19 cellular contexts compared by ENCODE assay signal in genomic region chr1:147757015-147757990, GRCh38. TPM values are rescaled to one million over a fixed set of nuclear protein-coding genes. Genes with fewer than 3 reads are reported as not detected.
A peak's percentile ranks its signal among the peaks of the same experiment; 100 is the strongest.
DNase-seq lines count a peak whose midpoint lies in the region; ATAC-seq and TF ChIP-seq lines count a peak whose summit lies in the region.
"Had no signal": no experiment of that assay in that cellular context is flagged by ENCODE, and none has a peak within 500 bp of the region (broad histone marks: within the 10 kb centered on the region; RNA-seq: fewer than 3 reads in every experiment).

No MANE protein-coding gene starts in this region.

- H3K27ac Mint-ChIP-seq in stimulated activated naive CD8-positive, alpha-beta T cell treated with anti-CD3 and anti-CD28 coated beads, Interleukin-15, amount 100 ng/mL, for 72 hours: peak overlapping the region; percentile 22 to 54
- H3K27ac Mint-ChIP-seq in endothelial cell (ENCODE audit: unreplicated experiment): no peak overlapping the region
- H3K27ac Mint-ChIP-seq: activated naive CD8-positive, alpha-beta T cell treated with anti-CD3 and anti-CD28 coated beads for 36 hours; CD4-positive, alpha-beta memory T cell had no signal

- H3K36me3 ChIP-seq in lower lobe of right lung: no peaks in the 10 kb centered on the region

- H3K4me1 Mint-ChIP-seq in stimulated activated naive CD8-positive, alpha-beta T cell treated with anti-CD3 and anti-CD28 coated beads, Interleukin-15, amount 100 ng/mL, for 72 hours: peaks cover 8% of the 10 kb centered on the region
- peaks cover 61% of the 10 kb centered on the region for H3K4me1 Mint-ChIP-seq in endothelial cell (ENCODE audit: unreplicated experiment)

- no peaks in the 10 kb centered on the region for H3K27me3 Mint-ChIP-seq in stimulated activated naive CD8-positive, alpha-beta T cell treated with anti-CD3 and anti-CD28 coated beads, Interleukin-15, amount 100 ng/mL, for 72 hours
- H3K27me3 Mint-ChIP-seq in endothelial cell (ENCODE audit: unreplicated experiment): peaks cover 10% of the 10 kb centered on the region
- H3K27me3 Mint-ChIP-seq: activated naive CD8-positive, alpha-beta T cell treated with anti-CD3 and anti-CD28 coated beads for 36 hours; CD4-positive, alpha-beta memory T cell had no signal

- no peak overlapping the region for H3K4me3 Mint-ChIP-seq in stimulated activated naive CD8-positive, alpha-beta T cell treated with anti-CD3 and anti-CD28 coated beads, Interleukin-15, amount 100 ng/mL, for 72 hours
- peak overlapping the region; percentile 13 for H3K4me3 Mint-ChIP-seq in endothelial cell (ENCODE audit: unreplicated experiment)
- H3K4me3 Mint-ChIP-seq: activated naive CD8-positive, alpha-beta T cell treated with anti-CD3 and anti-CD28 coated beads for 36 hours; CD4-positive, alpha-beta memory T cell had no signal

- DNase-seq in stimulated activated naive CD8-positive, alpha-beta T cell treated with anti-CD3 and anti-CD28 coated beads, Interleukin-15, amount 100 ng/mL, for 72 hours: no peak
- no peak for DNase-seq in stimulated activated naive CD8-positive, alpha-beta T cell treated with anti-CD3 and anti-CD28 coated beads, Interleukin-15, Interleukin-2, amounts not matched to agents 100 U/mL and 50 U/mL, for 24 hours
- no peak for DNase-seq in endothelial cell (ENCODE audit: low spot score)
- DNase-seq in lower lobe of right lung: peak; percentile 73
- no peak for DNase-seq in OCI-M2 (lab: John Stamatoyannopoulos, UW; ENCODE audit: unreplicated experiment)
- DNase-seq in HuH-7.5 (ENCODE audit: low spot score): no peak
- no peak for DNase-seq in activated CD4-positive, alpha-beta T cell treated with anti-CD3 and anti-CD28 coated beads for 4 hours
- DNase-seq: activated CD4-positive, alpha-beta T cell treated with anti-CD3 and anti-CD28 coated beads, Interleukin-2, amount 50 U/mL, for 4 hours; activated naive CD8-positive, alpha-beta T cell treated with anti-CD3 and anti-CD28 coated beads for 36 hours; activated T-cell treated with anti-CD3 and anti-CD28 coated beads, Interleukin-2, amount 50 U/mL, for 48 hours; CD4-positive, alpha-beta memory T cell; NCI-H1105 treated with DMSO at 0.1 percent for 48 hours; NCI-H2227 treated with DMSO at 0.1 percent for 48 hours; stimulated activated naive CD4-positive, alpha-beta T cell treated with Interleukin-2 at 50 U/mL for 16 hours had no signal

- H3K9me3 Mint-ChIP-seq in stimulated activated naive CD8-positive, alpha-beta T cell treated with anti-CD3 and anti-CD28 coated beads, Interleukin-15, amount 100 ng/mL, for 72 hours: no peaks in the 10 kb centered on the region
- no peaks in the 10 kb centered on the region for H3K9me3 Mint-ChIP-seq in endothelial cell (ENCODE audit: unreplicated experiment)
- H3K9me3 Mint-ChIP-seq: activated naive CD8-positive, alpha-beta T cell treated with anti-CD3 and anti-CD28 coated beads for 36 hours had no signal

- peaks cover 54% of the 10 kb centered on the region for H3K36me3 Mint-ChIP-seq in endothelial cell (ENCODE audit: low read depth, unreplicated experiment)
- H3K36me3 Mint-ChIP-seq: activated naive CD8-positive, alpha-beta T cell treated with anti-CD3 and anti-CD28 coated beads for 36 hours; CD4-positive, alpha-beta memory T cell had no signal

- peaks cover 65% of the 10 kb centered on the region for H3K4me1 ChIP-seq in lower lobe of right lung

- no peak overlapping the region for H3K4me3 ChIP-seq in lower lobe of right lung
- H3K4me3 ChIP-seq: K562 had no signal

- no peaks in the 10 kb centered on the region for H3K27me3 ChIP-seq in lower lobe of right lung (ENCODE audit: low read depth)

- intact Hi-C loops in lower lobe of right lung (cut with DNase I): no loop called here

- H3K27ac ChIP-seq in lower lobe of right lung: peak overlapping the region; percentile 31
- H3K27ac ChIP-seq: parathyroid adenoma had no signal

- TF ChIP-seq CTCF in endothelial cell (IDR thresholded peaks at IDR 0.05; ENCODE audit: unreplicated experiment) (no peak), lower lobe of right lung (IDR thresholded peaks at IDR 0.05) (no peak)

- ATAC-seq in stimulated activated naive CD8-positive, alpha-beta T cell treated with anti-CD3 and anti-CD28 coated beads, Interleukin-15, amount 100 ng/mL, for 72 hours: no peak
- ATAC-seq in stimulated activated naive CD8-positive, alpha-beta T cell treated with anti-CD3 and anti-CD28 coated beads, Interleukin-15, Interleukin-2, amounts not matched to agents 100 U/mL and 50 U/mL, for 24 hours: no peak
- ATAC-seq in lower lobe of right lung (peak; percentile 86 to 94), HG02678 (IDR thresholded peaks at IDR 0.05; ENCODE audit: unreplicated experiment) (no peak)
- ATAC-seq: K562, left lobe of liver, SK-N-SH treated with all-trans-retinoic acid at 6 μM for 48 hours had no signal

- no peaks in the 10 kb centered on the region for H3K9me3 ChIP-seq in lower lobe of right lung

RNA-seq across cellular contexts. Expression of gene GJA5, which starts 3.1 kb away (rescaled TPM):
- total RNA-seq in endothelial cell (ENCODE audit: unreplicated experiment) (189 TPM), lower lobe of right lung (44.5 TPM)
- total RNA-seq: activated naive CD8-positive, alpha-beta T cell treated with anti-CD3 and anti-CD28 coated beads for 36 hours; CD4-positive, alpha-beta memory T cell had no signal

Comparison
In these comparisons a context has a peak if more than half of its experiments do, and no peak if none do; other contexts are left out.
1. ATAC-seq: peak in lower lobe of right lung (2 of 2); none in stimulated activated naive CD8-positive, alpha-beta T cell treated with anti-CD3 and anti-CD28 coated beads, Interleukin-15, amount 100 ng/mL, for 72 hours (single experiment), stimulated activated naive CD8-positive, alpha-beta T cell treated with anti-CD3 and anti-CD28 coated beads, Interleukin-15, Interleukin-2, amounts not matched to agents 100 U/mL and 50 U/mL, for 24 hours (single experiment) and HG02678 (single experiment).